ENCODE assay signal across 15 cellular contexts in genomic region chr4:39892988-39893692, GRCh38.
DNase-seq lines count a peak whose midpoint lies in the region; ATAC-seq, FAIRE-seq and TF ChIP-seq lines count a peak whose summit lies in the region.
"Had no signal": no experiment of that assay in that cellular context is flagged by ENCODE, and none has a peak within 500 bp of the region (broad histone marks: within the 10 kb centered on the region; RNA-seq: fewer than 3 reads in every experiment).

No MANE protein-coding gene starts in this region.

- no peak for TF ChIP-seq CTCF in WTC11 (IDR thresholded peaks at IDR 0.05)

- no peak for TF ChIP-seq POLR2A in GM12892 (IDR thresholded peaks at IDR 0.05; ENCODE audit: low read depth, low read length)

- POLR2A ChIA-PET in WTC11 (lab: Charles Lee): no interaction called here

- H3K27me3 Mint-ChIP-seq in WTC11 (ENCODE audit: low read depth) (no peaks in the 10 kb centered on the region), memory B cell (no peaks in the 10 kb centered on the region)
- H3K27me3 Mint-ChIP-seq in activated naive CD4-positive, alpha-beta T cell treated with anti-CD3 and anti-CD28 coated beads for 36 hours (ENCODE audit: low read depth): no peaks in the 10 kb centered on the region

- DNase-seq in GM12892 (ENCODE audit: insufficient read length): no peak
- DNase-seq in WTC11 (ENCODE audit: low spot score): no peak
- no peak for DNase-seq in memory B cell (ENCODE audit: low spot score in 2 of 2)
- no peak for DNase-seq in NAMALWA (ENCODE audit: low spot score)
- DNase-seq in globus pallidus (ENCODE audit: low spot score): no peak
- no peak for DNase-seq in activated naive CD4-positive, alpha-beta T cell treated with anti-CD3 and anti-CD28 coated beads for 36 hours
- DNase-seq: CD8-positive, alpha-beta T cell; COR-L47; DND-41; GDM1; HCEC 1CT; HFFc6 had no signal

- intact Hi-C loops in activated naive CD4-positive, alpha-beta T cell treated with anti-CD3 and anti-CD28 coated beads for 36 hours (cut with micrococcal nuclease): no loop called here

- peak overlapping the region; percentile 25 for H3K27ac Mint-ChIP-seq in WTC11
- peak overlapping the region; percentile 76 for H3K27ac Mint-ChIP-seq in memory B cell
- no peak overlapping the region for H3K27ac Mint-ChIP-seq in activated naive CD4-positive, alpha-beta T cell treated with anti-CD3 and anti-CD28 coated beads for 36 hours
- H3K27ac Mint-ChIP-seq: CD8-positive, alpha-beta T cell; HFFc6 had no signal

- no peak overlapping the region for H3K4me3 Mint-ChIP-seq in WTC11
- no peak overlapping the region for H3K4me3 Mint-ChIP-seq in memory B cell
- no peak overlapping the region for H3K4me3 Mint-ChIP-seq in activated naive CD4-positive, alpha-beta T cell treated with anti-CD3 and anti-CD28 coated beads for 36 hours
- H3K4me3 Mint-ChIP-seq: CD14-positive monocyte; CD8-positive, alpha-beta T cell; HFFc6 had no signal

- peak; percentile 44 for FAIRE-seq in GM12892 (lab: Jason Lieb, UNC)
- FAIRE-seq: A549, HTR-8/SVneo had no signal

- CTCF ChIA-PET in WTC11 (lab: Charles Lee): no interaction called here
- CTCF ChIA-PET in activated naive CD4-positive, alpha-beta T cell treated with anti-CD3 and anti-CD28 coated beads for 36 hours (lab: Charles Lee): no interaction called here

- ATAC-seq in WTC11 (no peak), memory B cell (ENCODE audit: low read depth) (no peak)
- ATAC-seq: A549; CD8-positive, alpha-beta T cell had no signal

- peaks cover 31% of the 10 kb centered on the region for H3K4me1 Mint-ChIP-seq in WTC11
- H3K4me1 Mint-ChIP-seq in memory B cell: peaks cover 9% of the 10 kb centered on the region
- no peaks in the 10 kb centered on the region for H3K4me1 Mint-ChIP-seq in activated naive CD4-positive, alpha-beta T cell treated with anti-CD3 and anti-CD28 coated beads for 36 hours (ENCODE audit: low read depth)
- H3K4me1 Mint-ChIP-seq: CD14-positive monocyte had no signal

- H3K9me3 Mint-ChIP-seq in WTC11 (no peaks in the 10 kb centered on the region), memory B cell (no peaks in the 10 kb centered on the region)
- no peaks in the 10 kb centered on the region for H3K9me3 Mint-ChIP-seq in activated naive CD4-positive, alpha-beta T cell treated with anti-CD3 and anti-CD28 coated beads for 36 hours
- H3K9me3 Mint-ChIP-seq: CD14-positive monocyte; CD8-positive, alpha-beta T cell; HFFc6 had no signal

- H3K36me3 Mint-ChIP-seq in WTC11 (peaks cover 45% of the 10 kb centered on the region), memory B cell (peaks cover 19% of the 10 kb centered on the region)
- peaks cover 30% of the 10 kb centered on the region for H3K36me3 Mint-ChIP-seq in activated naive CD4-positive, alpha-beta T cell treated with anti-CD3 and anti-CD28 coated beads for 36 hours (ENCODE audit: low read depth)

TF ChIP-seq in WTC11, 78 proteins besides CTCF, POLR2A, EP300 and RAD21:
- no peak for TF ChIP-seq TCF7 (CRISPR knock-in tag; IDR thresholded peaks at IDR 0.05; ENCODE audit: low read depth)
- no peak for TF ChIP-seq MLX (CRISPR knock-in tag; IDR thresholded peaks at IDR 0.05)
- TF ChIP-seq ATF2 (CRISPR knock-in tag; IDR thresholded peaks at IDR 0.05; ENCODE audit: borderline replicate concordance, low read depth): no peak
- no peak for TF ChIP-seq NFE2L1 (CRISPR knock-in tag; IDR thresholded peaks at IDR 0.05)
